17 cellular contexts compared by ENCODE assay signal in genomic region chr22:28939932-28940331, GRCh38.
"Had no signal": no experiment of that assay in that cellular context is flagged by ENCODE, and none has a peak within 500 bp of the region (broad histone marks: within the 10 kb centered on the region; RNA-seq: fewer than 3 reads in every experiment).

No MANE protein-coding gene starts in this region.

- DNase-seq: activated CD4-positive, alpha-beta T cell treated with anti-CD3 and anti-CD28 coated beads, Interleukin-2, amount 10 ng/mL, durations not matched to agents 7 days and 5 days; activated CD4-positive, CD25-positive, alpha-beta regulatory T cell; activated CD8-positive, alpha-beta memory T cell treated with anti-CD3 and anti-CD28 coated beads for 24 hours; activated naive CD4-positive, alpha-beta T cell treated with Interleukin-2 at 50 U/mL for 16 hours; activated naive CD8-positive, alpha-beta T cell treated with anti-CD3 and anti-CD28 coated beads, Interleukin-2, amount 50 U/mL, for 24 hours; aorta; left ventricle myocardium inferior; natural killer cell; SJCRH30; stimulated activated CD4-positive, alpha-beta T cell treated with anti-CD3 and anti-CD28 coated beads, Interleukin-2, amount 100 ng/mL, for 24 hours; SW 1271 had no signal

- H3K4me1 ChIP-seq: SJCRH30 had no signal

- H3K27ac ChIP-seq: hepatocyte, left ventricle myocardium inferior, SJCRH30 had no signal

- H3K9me3 ChIP-seq: left ventricle myocardium inferior, SJCRH30 had no signal

- H3K9me3 Mint-ChIP-seq: activated CD4-positive, alpha-beta T cell treated with anti-CD3 and anti-CD28 coated beads, Interleukin-2, amount 10 ng/mL, durations not matched to agents 7 days and 5 days; activated naive CD8-positive, alpha-beta T cell treated with anti-CD3 and anti-CD28 coated beads, Interleukin-2, amount 50 U/mL, for 24 hours; natural killer cell; stimulated activated effector memory CD8-positive, alpha-beta T cell treated with anti-CD3 and anti-CD28 coated beads, Interleukin-12 subunit alpha, Interleukin-12 subunit beta, amount 100 ng/mL, for 72 hours had no signal

- ATAC-seq: activated naive CD8-positive, alpha-beta T cell treated with anti-CD3 and anti-CD28 coated beads, Interleukin-2, amount 50 U/mL, for 24 hours; esophagus mucosa; natural killer cell; stimulated activated effector memory CD8-positive, alpha-beta T cell treated with anti-CD3 and anti-CD28 coated beads, Interleukin-12 subunit alpha, Interleukin-12 subunit beta, amount 100 ng/mL, for 72 hours had no signal

- H3K27ac Mint-ChIP-seq: activated CD4-positive, alpha-beta T cell treated with anti-CD3 and anti-CD28 coated beads, Interleukin-2, amount 10 ng/mL, durations not matched to agents 7 days and 5 days; activated naive CD8-positive, alpha-beta T cell treated with anti-CD3 and anti-CD28 coated beads, Interleukin-2, amount 50 U/mL, for 24 hours; natural killer cell; stimulated activated effector memory CD8-positive, alpha-beta T cell treated with anti-CD3 and anti-CD28 coated beads, Interleukin-12 subunit alpha, Interleukin-12 subunit beta, amount 100 ng/mL, for 72 hours had no signal

- H3K36me3 Mint-ChIP-seq: natural killer cell; stimulated activated effector memory CD8-positive, alpha-beta T cell treated with anti-CD3 and anti-CD28 coated beads, Interleukin-12 subunit alpha, Interleukin-12 subunit beta, amount 100 ng/mL, for 72 hours had no signal

- H3K4me3 Mint-ChIP-seq: activated CD4-positive, alpha-beta T cell treated with anti-CD3 and anti-CD28 coated beads, Interleukin-2, amount 10 ng/mL, durations not matched to agents 7 days and 5 days; activated naive CD8-positive, alpha-beta T cell treated with anti-CD3 and anti-CD28 coated beads, Interleukin-2, amount 50 U/mL, for 24 hours; natural killer cell; stimulated activated effector memory CD8-positive, alpha-beta T cell treated with anti-CD3 and anti-CD28 coated beads, Interleukin-12 subunit alpha, Interleukin-12 subunit beta, amount 100 ng/mL, for 72 hours had no signal

- H3K36me3 ChIP-seq: left ventricle myocardium inferior, SJCRH30 had no signal

- FAIRE-seq: bronchial epithelial cell, endometrium, TTC549 had no signal

- H3K4me1 Mint-ChIP-seq: activated CD4-positive, alpha-beta T cell treated with anti-CD3 and anti-CD28 coated beads, Interleukin-2, amount 10 ng/mL, durations not matched to agents 7 days and 5 days; activated naive CD8-positive, alpha-beta T cell treated with anti-CD3 and anti-CD28 coated beads, Interleukin-2, amount 50 U/mL, for 24 hours; natural killer cell had no signal

- H3K27me3 ChIP-seq: hepatocyte, SJCRH30 had no signal

- H3K4me3 ChIP-seq: hepatocyte, left ventricle myocardium inferior, SJCRH30 had no signal
